In genomic region chr2:85266424-85267041, GRCh38 we compare ENCODE assay signal across 8 cellular contexts.
DNase-seq lines count a peak whose midpoint lies in the region; ATAC-seq, FAIRE-seq and TF ChIP-seq lines count a peak whose summit lies in the region.

No MANE protein-coding gene starts in this region.

- no peak for FAIRE-seq in bronchial epithelial cell (lab: Jason Lieb, UNC)

- TF ChIP-seq CTCF in WTC11 (IDR thresholded peaks at IDR 0.05) (peak; percentile 95), bronchial epithelial cell (IDR thresholded peaks at IDR 0.05; ENCODE audit: insufficient read depth, low read length, severe bottlenecking) (peak; percentile 81)

- POLR2A ChIA-PET in WTC11 (lab: Charles Lee), result interaction anchor here (1.4 kb wide), 1 partner anchor 10 kb away, joined by 5 read pairs; no protein-coding TSS in a partner anchor

- no peaks in the 10 kb centered on the region for H3K9me3 Mint-ChIP-seq in WTC11

- H3K4me3 ChIP-seq in bronchial epithelial cell (ENCODE audit: low read depth, low read length), result no peak overlapping the region

- H3K27me3 Mint-ChIP-seq in WTC11 (ENCODE audit: low read depth), result no peaks in the 10 kb centered on the region

- no peak overlapping the region for H3K4me3 Mint-ChIP-seq in WTC11

- H3K27me3 ChIP-seq in bronchial epithelial cell (ENCODE audit: control insufficient read depth, insufficient read depth, low read length), result no peaks in the 10 kb centered on the region

- no peaks in the 10 kb centered on the region for H3K36me3 ChIP-seq in bronchial epithelial cell (ENCODE audit: control insufficient read depth, insufficient read depth, low read length)

- H3K27ac Mint-ChIP-seq in WTC11, result peak overlapping the region; percentile 67

- H3K36me3 Mint-ChIP-seq in WTC11, result peaks cover 18% of the 10 kb centered on the region

- DNase-seq in AG08395 (ENCODE audit: low spot score) (peak; percentile 60), HUDEP-2 (lab: John Stamatoyannopoulos, UW; ENCODE audit: unreplicated experiment in 76 of 76) (peak in 57 of 76 experiments; percentile 5 to 71 (median 34)), WTC11 (ENCODE audit: low spot score) (peak; percentile 85), bronchial epithelial cell (ENCODE audit: low read depth) (peak; percentile 61), left kidney (ENCODE audit: low read depth, low spot score) (peak; percentile 74), NCI-H226 (no peak)
- DNase-seq in stimulated activated CD4-positive, alpha-beta T cell treated with anti-CD3 and anti-CD28 coated beads, TNF-alpha, amount 100 ng/mL, for 48 hours (ENCODE audit: low read depth in 3 of 3), result peak; percentile 29 to 84 (median 64)

- CTCF ChIA-PET in WTC11 (lab: Charles Lee), result interaction anchor here (0.6 to 5.1 kb wide), 32 partner anchors 10 to 309 kb away, joined by 3 to 45 read pairs (median 4); partner anchors contain the start of genes ELMOD3, RETSAT and TCF7L1

- H3K4me1 Mint-ChIP-seq in WTC11, result peaks cover 73% of the 10 kb centered on the region

- peak; percentile 68 for ATAC-seq in GM18861 (IDR thresholded peaks at IDR 0.05; ENCODE audit: unreplicated experiment)
- ATAC-seq in WTC11, result peak; percentile 63

TF ChIP-seq in WTC11, 78 proteins besides CTCF, POLR2A, EP300 and RAD21:
- TF ChIP-seq OVOL2 (CRISPR knock-in tag; IDR thresholded peaks at IDR 0.05; ENCODE audit: borderline replicate concordance), result no peak
- TF ChIP-seq MXD4 (CRISPR knock-in tag; IDR thresholded peaks at IDR 0.05; ENCODE audit: borderline replicate concordance), result no peak
- 0 out of 2 replicates have a peak, but pooled peaks have one; percentile 25 for TF ChIP-seq SP1 (CRISPR knock-in tag; conservative IDR thresholded peaks at IDR 0.05)
- TF ChIP-seq TEAD1 (CRISPR knock-in tag; IDR thresholded peaks at IDR 0.05), result no peak
- no peak for TF ChIP-seq JAZF1 (CRISPR knock-in tag; IDR thresholded peaks at IDR 0.05)
- 0 out of 2 replicates have a peak, but pooled peaks have one; percentile 11 for TF ChIP-seq GABPB1 (CRISPR knock-in tag; IDR thresholded peaks at IDR 0.05)
- TF ChIP-seq RORB (CRISPR knock-in tag; IDR thresholded peaks at IDR 0.05), result no peak
- TF ChIP-seq ZNF423 (CRISPR knock-in tag; IDR thresholded peaks at IDR 0.05), result peak; percentile 85
- no peak for TF ChIP-seq ZNF416 (CRISPR knock-in tag; IDR thresholded peaks at IDR 0.05)
- no peak for TF ChIP-seq FOXJ3 (CRISPR knock-in tag; IDR thresholded peaks at IDR 0.05; ENCODE audit: borderline replicate concordance)
- no peak for TF ChIP-seq ZNF138 (CRISPR knock-in tag; conservative IDR thresholded peaks at IDR 0.05)
- no peak for TF ChIP-seq AFF4 (CRISPR knock-in tag; IDR thresholded peaks at IDR 0.05; ENCODE audit: borderline replicate concordance)
- TF ChIP-seq ETV6 (CRISPR knock-in tag; IDR thresholded peaks at IDR 0.05), result no peak
- TF ChIP-seq ZNF425 (CRISPR knock-in tag; conservative IDR thresholded peaks at IDR 0.05), result no peak
- no peak for TF ChIP-seq SMAD4 (CRISPR knock-in tag; IDR thresholded peaks at IDR 0.05)
- TF ChIP-seq ELF4 (CRISPR knock-in tag; IDR thresholded peaks at IDR 0.05; ENCODE audit: low read depth), result no peak
- no peak for TF ChIP-seq ZMAT4 (CRISPR knock-in tag; IDR thresholded peaks at IDR 0.05)
- TF ChIP-seq FOXP1 (CRISPR knock-in tag; IDR thresholded peaks at IDR 0.05; ENCODE audit: borderline replicate concordance), result no peak
- no peak for TF ChIP-seq ZNF317 (CRISPR knock-in tag; IDR thresholded peaks at IDR 0.05; ENCODE audit: borderline replicate concordance, low read depth)
- no peak for TF ChIP-seq ESRRA (CRISPR knock-in tag; IDR thresholded peaks at IDR 0.05; ENCODE audit: borderline replicate concordance)
- 0 out of 2 replicates have a peak, but pooled peaks have one; percentile 16 for TF ChIP-seq FOXK1 (CRISPR knock-in tag; IDR thresholded peaks at IDR 0.05)
- TF ChIP-seq E2F5 (CRISPR knock-in tag; IDR thresholded peaks at IDR 0.05), result no peak
- no peak for TF ChIP-seq ERG (CRISPR knock-in tag; IDR thresholded peaks at IDR 0.05)
- TF ChIP-seq PRRX2 (CRISPR knock-in tag; IDR thresholded peaks at IDR 0.05), result no peak
- TF ChIP-seq MLX (CRISPR knock-in tag; IDR thresholded peaks at IDR 0.05), result no peak
- TF ChIP-seq NR2C2 (CRISPR knock-in tag; IDR thresholded peaks at IDR 0.05), result no peak
